19 cellular contexts compared by ENCODE assay signal in the genomic region with DNA sequence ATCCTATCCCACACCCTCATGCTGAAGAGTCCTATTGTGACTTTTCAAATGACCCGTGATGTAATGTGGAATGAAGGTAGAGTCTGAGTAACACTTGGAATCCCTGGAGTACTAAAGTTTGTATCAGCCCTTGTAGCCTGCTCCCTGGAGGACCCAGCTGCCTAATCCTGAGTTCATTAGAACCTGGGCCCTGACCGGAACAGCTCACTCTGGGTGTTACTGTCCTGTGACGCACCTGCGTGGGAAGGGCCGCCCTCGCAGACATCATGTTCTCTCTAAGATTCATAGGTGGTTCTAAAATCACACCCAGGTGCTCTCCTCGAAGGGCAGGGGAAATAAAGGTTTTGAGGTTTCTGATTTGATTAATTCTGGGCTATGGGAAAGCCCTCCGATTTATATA.
DNase-seq lines count a peak whose midpoint lies in the region; ATAC-seq and TF ChIP-seq lines count a peak whose summit lies in the region.
"Had no signal": no experiment of that assay in that cellular context is flagged by ENCODE, and none has a peak within 500 bp of the region (broad histone marks: within the 10 kb centered on the region; RNA-seq: fewer than 3 reads in every experiment).

No MANE protein-coding gene starts in this region.

- no peak overlapping the region for H2BK20ac ChIP-seq in H9 (ENCODE audit: low read depth, low read length, poor library complexity, severe bottlenecking)

- H3K27ac Mint-ChIP-seq in activated CD4-positive, alpha-beta T cell treated with anti-CD3 and anti-CD28 coated beads for 36 hours, result peak overlapping the region; percentile 32
- peak overlapping the region in 2 of 3 experiments; percentile 4 to 30; a peak in 2 of 7 replicates for H3K27ac Mint-ChIP-seq in H9
- H3K27ac Mint-ChIP-seq: activated CD8-positive, alpha-beta memory T cell treated with anti-CD3 and anti-CD28 coated beads, Interleukin-2, amount 10 ng/mL, durations not matched to agents 7 days and 5 days had no signal

- no peak overlapping the region for H3K56ac ChIP-seq in H9 (ENCODE audit: insufficient read length, low read depth, low read length)

- BruUV-seq in mammary epithelial cell (replicated peaks; lab: Mats Ljungman, UMichigan), result no TSS peak

- no peak overlapping the region for H2AFZ ChIP-seq in H9 (ENCODE audit: low read length)
- H2AFZ ChIP-seq in mammary epithelial cell (ENCODE audit: low read depth, low read length), result no peak overlapping the region

- no peak overlapping the region for H2BK15ac ChIP-seq in H9 (ENCODE audit: low read depth, low read length)

- dilution Hi-C loops in mammary epithelial cell (cut with HindIII; ENCODE audit: low sequenced_read_pairs), result no loop called here

- no peak overlapping the region for H3T11ph ChIP-seq in H9 (ENCODE audit: low read length)

- H3K9ac ChIP-seq in H9 (ENCODE audit: extremely low read depth, insufficient read length, low read length) (no peak overlapping the region), mammary epithelial cell (ENCODE audit: insufficient read depth, low read length) (no peak overlapping the region)

- WGBS in H9 (ENCODE audit: extremely low coverage, insufficient read length, low lambda C conversion rate), result no CpG with 5 or more reads among the region's 8 CpGs
- 53% methylated on average over 8 of the region's 8 CpGs for WGBS in mammary epithelial cell (ENCODE audit: low coverage, missing lambda C conversion rate)

- H3K4me2 ChIP-seq in H9 (ENCODE audit: insufficient read depth, insufficient read length, low read length), result no peak overlapping the region
- H3K4me2 ChIP-seq in mammary epithelial cell (ENCODE audit: insufficient read depth, low read depth, low read length), result no peak overlapping the region

- H3K14ac ChIP-seq in H9 (ENCODE audit: insufficient read depth, low read length), result no peak overlapping the region

- H3K18ac ChIP-seq in H9 (ENCODE audit: insufficient read length, low read depth, low read length), result no peak overlapping the region

- no peak overlapping the region for H2BK5ac ChIP-seq in H9 (ENCODE audit: insufficient read length, low read length)

- peaks cover 10% of the 10 kb centered on the region; the same call in 1 of the 2 replicates for H3K4me1 ChIP-seq in H9 (ENCODE audit: insufficient read depth, low read length)
- peaks cover 21% of the 10 kb centered on the region for H3K4me1 ChIP-seq in mammary epithelial cell (ENCODE audit: insufficient read depth, low read length)

- H3K36me3 Mint-ChIP-seq in activated CD4-positive, alpha-beta T cell treated with anti-CD3 and anti-CD28 coated beads for 36 hours (ENCODE audit: low read depth), result peaks cover 56% of the 10 kb centered on the region
- H3K36me3 Mint-ChIP-seq in H9 (ENCODE audit: insufficient read depth in 1 of 3, low read depth in 3 of 3), result peaks cover 3 to 6% (median 5%) of the 10 kb centered on the region in 3 experiments; a peak in 5 of 7 replicates

- peaks cover 17% of the 10 kb centered on the region for H3K79me2 ChIP-seq in H9 (ENCODE audit: insufficient read depth, low read length)
- peaks cover 96% of the 10 kb centered on the region for H3K79me2 ChIP-seq in mammary epithelial cell (ENCODE audit: insufficient read depth, low read length)

- in situ Hi-C loops in mammary epithelial cell (cut with MboI; ENCODE audit: low sequenced_read_pairs in 2 of 2), result no loop called here

- no peak overlapping the region for H3K4me3 ChIP-seq in mammary epithelial cell (replicated peaks in 1 of 3; ENCODE audit: insufficient read depth in 1 of 3, low read depth in 2 of 3, low read length in 3 of 3)
- H3K4me3 ChIP-seq in foreskin fibroblast (ENCODE audit: low read depth in 1 of 2, low read length in 2 of 2), result no peak overlapping the region
- H3K4me3 ChIP-seq: SK-N-MC had no signal

- H3K23ac ChIP-seq in H9 (ENCODE audit: insufficient read length, low read depth, low read length), result no peak overlapping the region

- H3K9me3 ChIP-seq in H9 (ENCODE audit: control insufficient read depth, low read depth, low read length), result no peaks in the 10 kb centered on the region
- H3K9me3 ChIP-seq in mammary epithelial cell (replicated peaks; ENCODE audit: insufficient read depth, low read length), result no peaks in the 10 kb centered on the region

- no peak overlapping the region for H2BK12ac ChIP-seq in H9 (ENCODE audit: insufficient read length, low read depth, low read length)

- intact Hi-C loops in activated CD4-positive, alpha-beta T cell treated with anti-CD3 and anti-CD28 coated beads for 36 hours (cut with DNase I, micrococcal nuclease), result no loop called here
- intact Hi-C loops in mammary epithelial cell (cut with micrococcal nuclease), result no loop called here

- peaks cover 3% of the 10 kb centered on the region for H3K79me1 ChIP-seq in H9 (ENCODE audit: insufficient read depth, low read depth, low read length, poor library complexity, severe bottlenecking)

- no peak overlapping the region for H4K8ac ChIP-seq in H9 (replicated peaks; ENCODE audit: insufficient read length, low read depth, low read length)

- H3K4ac ChIP-seq in H9 (ENCODE audit: low read depth, low read length), result no peak overlapping the region

- no peak overlapping the region for H3K4me3 Mint-ChIP-seq in activated CD4-positive, alpha-beta T cell treated with anti-CD3 and anti-CD28 coated beads for 36 hours
- no peak overlapping the region for H3K4me3 Mint-ChIP-seq in H9
- H3K4me3 Mint-ChIP-seq: activated CD8-positive, alpha-beta memory T cell treated with anti-CD3 and anti-CD28 coated beads, Interleukin-2, amount 10 ng/mL, durations not matched to agents 7 days and 5 days; CD14-positive monocyte had no signal

- no peak overlapping the region for H4K91ac ChIP-seq in H9 (ENCODE audit: insufficient read length, low read depth, low read length)

- POLR2A ChIA-PET in activated CD4-positive, alpha-beta T cell treated with anti-CD3 and anti-CD28 coated beads for 36 hours (lab: Charles Lee), result interaction anchor here (0.6 to 1.0 kb wide), 2 partner anchors 53 to 141 kb away, joined by 3 read pairs; no protein-coding TSS in a partner anchor

- H3K23me2 ChIP-seq in H9 (ENCODE audit: insufficient read length, low read depth, low read length, poor library complexity, severe bottlenecking), result no peaks in the 10 kb centered on the region

- H4K5ac ChIP-seq in H9 (ENCODE audit: insufficient read length, low read depth, low read length), result no peak overlapping the region

- H3K36me3 ChIP-seq in mammary epithelial cell (ENCODE audit: insufficient read depth, low read length), result no peaks in the 10 kb centered on the region

- CTCF ChIA-PET in activated CD4-positive, alpha-beta T cell treated with anti-CD3 and anti-CD28 coated beads for 36 hours (lab: Charles Lee), result no interaction called here
- CTCF ChIA-PET in mammary epithelial cell (lab: Charles Lee; ENCODE audit: low non-redundant PET), result no interaction called here

- no peak overlapping the region for H3K27ac ChIP-seq in H9 (ENCODE audit: insufficient read length, low read depth, low read length)
- peak overlapping the region; percentile 55 for H3K27ac ChIP-seq in mammary epithelial cell (ENCODE audit: insufficient read depth, low read depth, low read length)
- H3K27ac ChIP-seq: SK-N-MC had no signal

- TF ChIP-seq CTCF in H9 (conservative IDR thresholded peaks at IDR 0.05), result no peak
- TF ChIP-seq CTCF in mammary epithelial cell (conservative IDR thresholded peaks at IDR 0.05 in 1 of 2, IDR thresholded peaks at IDR 0.05 in 1 of 2; ENCODE audit: extremely low read depth in 1 of 2, insufficient read depth in 1 of 2, low read depth in 1 of 2, low read length in 2 of 2), result no peak
- TF ChIP-seq CTCF in foreskin fibroblast (IDR thresholded peaks at IDR 0.05; ENCODE audit: low read depth, low read length), result no peak

- no peak overlapping the region for H2BK120ac ChIP-seq in H9 (ENCODE audit: low read depth, low read length, poor library complexity, severe bottlenecking)

- no peaks in the 10 kb centered on the region for H3K9me3 Mint-ChIP-seq in activated CD4-positive, alpha-beta T cell treated with anti-CD3 and anti-CD28 coated beads for 36 hours (ENCODE audit: low read depth)
- no peaks in the 10 kb centered on the region; a peak in 1 of 5 replicates for H3K9me3 Mint-ChIP-seq in H9

- no peaks in the 10 kb centered on the region for H4K20me1 ChIP-seq in H9 (ENCODE audit: control insufficient read depth, insufficient read depth, insufficient read length)
- H4K20me1 ChIP-seq in mammary epithelial cell (ENCODE audit: insufficient read depth, low read length), result no peaks in the 10 kb centered on the region

- no peak for ATAC-seq in activated CD4-positive, alpha-beta T cell treated with anti-CD3 and anti-CD28 coated beads for 36 hours
- no peak for ATAC-seq in GM21360 (IDR thresholded peaks at IDR 0.05; ENCODE audit: unreplicated experiment)
- ATAC-seq: activated CD8-positive, alpha-beta memory T cell treated with anti-CD3 and anti-CD28 coated beads, Interleukin-2, amount 10 ng/mL, durations not matched to agents 7 days and 5 days had no signal

- H3K27me3 Mint-ChIP-seq in activated CD4-positive, alpha-beta T cell treated with anti-CD3 and anti-CD28 coated beads for 36 hours, result no peaks in the 10 kb centered on the region
- H3K27me3 Mint-ChIP-seq in H9 (ENCODE audit: low read depth), result no peaks in the 10 kb centered on the region
- H3K27me3 Mint-ChIP-seq: activated CD8-positive, alpha-beta memory T cell treated with anti-CD3 and anti-CD28 coated beads, Interleukin-2, amount 10 ng/mL, durations not matched to agents 7 days and 5 days had no signal

- H2AK5ac ChIP-seq in H9 (ENCODE audit: insufficient read length, low read length), result no peak overlapping the region

- peaks cover 91% of the 10 kb centered on the region for H3K4me1 Mint-ChIP-seq in activated CD4-positive, alpha-beta T cell treated with anti-CD3 and anti-CD28 coated beads for 36 hours
- H3K4me1 Mint-ChIP-seq in H9, result peaks cover 49 to 63% of the 10 kb centered on the region in 2 experiments

- peak; percentile 74 for DNase-seq in activated CD4-positive, alpha-beta T cell treated with anti-CD3 and anti-CD28 coated beads for 36 hours
- DNase-seq in activated CD4-positive, alpha-beta T cell treated with anti-CD3 and anti-CD28 coated beads for 1 hour, result no peak
- no peak for DNase-seq in H9
- DNase-seq in mammary epithelial cell, result peak; percentile 91
- peak; percentile 56 to 58 for DNase-seq in stimulated activated CD4-positive, alpha-beta T cell treated with anti-CD3 and anti-CD28 coated beads, Interleukin-2, amount 100 ng/mL, for 24 hours
- DNase-seq in foreskin fibroblast, result no peak
- DNase-seq in anterior cingulate cortex (lab: John Stamatoyannopoulos, UW), result no peak
- DNase-seq: activated CD8-positive, alpha-beta memory T cell treated with anti-CD3 and anti-CD28 coated beads, Interleukin-2, amount 10 ng/mL, durations not matched to agents 7 days and 5 days; amniotic stem cell; effector memory CD4-positive, alpha-beta T cell; IMR-90; mesendoderm; NCI-H2081; NCI-H526 treated with DMSO at 0.1 percent for 48 hours; OCI-M1; retina had no signal

- no peaks in the 10 kb centered on the region for H3K27me3 ChIP-seq in H9 (ENCODE audit: insufficient read depth, low read length)
- H3K27me3 ChIP-seq in mammary epithelial cell (ENCODE audit: insufficient read depth, low read length), result no peaks in the 10 kb centered on the region

Comparison
In these comparisons a context has a peak if more than half of its experiments do, and no peak if none do; other contexts are left out.
1. DNase-seq: peak in activated CD4-positive, alpha-beta T cell treated with anti-CD3 and anti-CD28 coated beads for 36 hours (single experiment), mammary epithelial cell (single experiment) and stimulated activated CD4-positive, alpha-beta T cell treated with anti-CD3 and anti-CD28 coated beads, Interleukin-2, amount 100 ng/mL, for 24 hours (2 of 2); none in activated CD4-positive, alpha-beta T cell treated with anti-CD3 and anti-CD28 coated beads for 1 hour (single experiment), H9 (single experiment), foreskin fibroblast (0 of 2) and anterior cingulate cortex (0 of 58).